Comparison of ENCODE assay signal across 1 cellular context in genomic region chr14:59294662-59294992, GRCh38.
TF ChIP-seq lines count a peak whose summit lies in the region.

No MANE protein-coding gene starts in this region.

TF ChIP-seq in SK-N-SH, 30 proteins besides CTCF, POLR2A, EP300 and RAD21 (continued from another document):
- TF ChIP-seq REST (IDR thresholded peaks at IDR 0.05; ENCODE audit: low read depth, low read length), result no peak
- no peak for TF ChIP-seq RCOR1 (IDR thresholded peaks at IDR 0.05; ENCODE audit: low read length)
- no peak for TF ChIP-seq PBX3 (IDR thresholded peaks at IDR 0.05)
- TF ChIP-seq ELF1 (IDR thresholded peaks at IDR 0.05), result no peak
- no peak for TF ChIP-seq RXRA (IDR thresholded peaks at IDR 0.05; ENCODE audit: borderline replicate concordance, low read depth)
- no peak for TF ChIP-seq MAX (IDR thresholded peaks at IDR 0.05; ENCODE audit: low read depth)
- no peak; the same call in 1 of the 2 replicates for TF ChIP-seq MEF2A (IDR thresholded peaks at IDR 0.05; ENCODE audit: borderline replicate concordance, low read depth)
- TF ChIP-seq CHD2 (IDR thresholded peaks at IDR 0.05; ENCODE audit: low read length, partially characterized antibody), result no peak
- no peak for TF ChIP-seq USF1 (IDR thresholded peaks at IDR 0.05; ENCODE audit: borderline replicate concordance, low read depth)
- no peak for TF ChIP-seq SMC3 (IDR thresholded peaks at IDR 0.05; ENCODE audit: low read depth, low read length)
- TF ChIP-seq TEAD4 (IDR thresholded peaks at IDR 0.05; ENCODE audit: borderline replicate concordance, insufficient read depth), result no peak
- TF ChIP-seq RFX5 (IDR thresholded peaks at IDR 0.05; ENCODE audit: low read length), result no peak
- no peak for TF ChIP-seq TAF1 (IDR thresholded peaks at IDR 0.05; ENCODE audit: borderline replicate concordance, low read depth, low read length)
- TF ChIP-seq USF2 (IDR thresholded peaks at IDR 0.05; ENCODE audit: borderline replicate concordance, low read depth, low read length), result no peak
- no peak for TF ChIP-seq MXI1 (IDR thresholded peaks at IDR 0.05; ENCODE audit: low read depth, low read length)
- TF ChIP-seq GATA2 (CRISPR knock-in tag; IDR thresholded peaks at IDR 0.05), result no peak
- TF ChIP-seq FOXM1 (IDR thresholded peaks at IDR 0.05; ENCODE audit: low read depth), result 0 out of 2 replicates have a peak, but pooled peaks have one; percentile 44
- TF ChIP-seq NRF1 (IDR thresholded peaks at IDR 0.05; ENCODE audit: low read depth, low read length), result no peak
- TF ChIP-seq JUND (IDR thresholded peaks at IDR 0.05), result peak; percentile 45; the same call in 1 of the 2 replicates
